ENCODE assay signal across 17 cellular contexts in genomic region chr11:19409307-19409706, GRCh38.
DNase-seq lines count a peak whose midpoint lies in the region; ATAC-seq and TF ChIP-seq lines count a peak whose summit lies in the region.
"Had no signal": no experiment of that assay in that cellular context is flagged by ENCODE, and none has a peak within 500 bp of the region (broad histone marks: within the 10 kb centered on the region; RNA-seq: fewer than 3 reads in every experiment).

No MANE protein-coding gene starts in this region.

- intact Hi-C loops in right cardiac atrium (cut with DNase I), result no loop called here
- intact Hi-C loops in Right ventricle myocardium superior (cut with DNase I), result no loop called here
- intact Hi-C loops in thyroid gland (cut with DNase I), result no loop called here

- no peaks in the 10 kb centered on the region for H3K9me3 ChIP-seq in right cardiac atrium (ENCODE audit: control insufficient read depth, low read length)
- H3K9me3 ChIP-seq in gastroesophageal sphincter, result no peaks in the 10 kb centered on the region
- no peaks in the 10 kb centered on the region for H3K9me3 ChIP-seq in thyroid gland
- no peaks in the 10 kb centered on the region for H3K9me3 ChIP-seq in WERI-Rb-1 (ENCODE audit: severe bottlenecking)
- H3K9me3 ChIP-seq: BLaER1 had no signal

- no peak for TF ChIP-seq EP300 in gastroesophageal sphincter (IDR thresholded peaks at IDR 0.05)

- ATAC-seq in right cardiac atrium (peak; percentile 43 to 78), Right ventricle myocardium superior (ENCODE audit: poor library complexity) (no peak), gastroesophageal sphincter (peak; percentile 46), GM19397 (IDR thresholded peaks at IDR 0.05; ENCODE audit: unreplicated experiment) (no peak)
- ATAC-seq: HCT116 had no signal

- DNase-seq in right cardiac atrium (peak in 2 of 3 donors; percentile 37 to 71), Right ventricle myocardium superior (no peak), thyroid gland (peak; percentile 20 to 23), WERI-Rb-1 (no peak), D341Med (ENCODE audit: low spot score) (no peak)
- DNase-seq: 8988T; CD4-positive, alpha-beta memory T cell; DMS79 treated with DMSO at 0.1 percent for 48 hours; GF-D8; GOT3; H7; HFFc6 had no signal

- TF ChIP-seq CTCF in gastroesophageal sphincter (IDR thresholded peaks at IDR 0.05) (no peak), thyroid gland (IDR thresholded peaks at IDR 0.05) (no peak), WERI-Rb-1 (IDR thresholded peaks at IDR 0.05; ENCODE audit: low read depth, low read length) (no peak)

- H3K27ac ChIP-seq in right cardiac atrium (ENCODE audit: low read length) (no peak overlapping the region), gastroesophageal sphincter (no peak overlapping the region), thyroid gland (peak overlapping the region in 1 of 3 donors; percentile 39), WERI-Rb-1 (no peak overlapping the region)
- H3K27ac ChIP-seq: BLaER1 had no signal

- no peak overlapping the region for H3K4me3 ChIP-seq in right cardiac atrium (ENCODE audit: low read length)
- H3K4me3 ChIP-seq in gastroesophageal sphincter, result no peak overlapping the region
- H3K4me3 ChIP-seq in thyroid gland (replicated peaks in 1 of 3), result no peak overlapping the region
- no peak overlapping the region for H3K4me3 ChIP-seq in WERI-Rb-1 (ENCODE audit: low read depth, low read length)
- H3K4me3 ChIP-seq: BLaER1, GM12878 had no signal

- H3K36me3 ChIP-seq in gastroesophageal sphincter (no peaks in the 10 kb centered on the region), thyroid gland (no peaks in the 10 kb centered on the region), WERI-Rb-1 (no peaks in the 10 kb centered on the region)
- H3K36me3 ChIP-seq: BLaER1 had no signal

- TF ChIP-seq POLR2A in gastroesophageal sphincter (IDR thresholded peaks at IDR 0.05) (no peak), thyroid gland (IDR thresholded peaks at IDR 0.05) (no peak)

- WGBS in right cardiac atrium, result 33% methylated on average over 3 of the region's 3 CpGs
- WGBS in gastroesophageal sphincter (ENCODE audit: low coverage in 1 of 2), 2 donors, result 32 to 39% methylated on average over 3 of the region's 3 CpGs
- 27% methylated on average over 3 of the region's 3 CpGs for WGBS in thyroid gland, 2 donors

- no peaks in the 10 kb centered on the region for H3K4me1 ChIP-seq in right cardiac atrium (ENCODE audit: control insufficient read depth, insufficient read depth, low read length)
- no peaks in the 10 kb centered on the region for H3K4me1 ChIP-seq in gastroesophageal sphincter
- H3K4me1 ChIP-seq in thyroid gland, result peaks cover 4 to 22% of the 10 kb centered on the region in 2 donors

- H3K27me3 ChIP-seq in right cardiac atrium (ENCODE audit: control insufficient read depth, insufficient read depth) (no peaks in the 10 kb centered on the region), gastroesophageal sphincter (peaks cover 26% of the 10 kb centered on the region), thyroid gland (no peaks in the 10 kb centered on the region), WERI-Rb-1 (ENCODE audit: insufficient read depth, low read depth, severe bottlenecking) (no peaks in the 10 kb centered on the region)
- H3K27me3 ChIP-seq: BLaER1 had no signal

Comparison
In these comparisons a context has a peak if more than half of its experiments do, and no peak if none do; other contexts are left out.
1. ATAC-seq: peak in right cardiac atrium (2 of 2) and gastroesophageal sphincter (single experiment); none in Right ventricle myocardium superior (single experiment) and GM19397 (single experiment).
2. DNase-seq: peak in right cardiac atrium (2 of 3) and thyroid gland (2 of 2); none in Right ventricle myocardium superior (single experiment), WERI-Rb-1 (single experiment) and D341Med (single experiment).